In the genomic region with DNA sequence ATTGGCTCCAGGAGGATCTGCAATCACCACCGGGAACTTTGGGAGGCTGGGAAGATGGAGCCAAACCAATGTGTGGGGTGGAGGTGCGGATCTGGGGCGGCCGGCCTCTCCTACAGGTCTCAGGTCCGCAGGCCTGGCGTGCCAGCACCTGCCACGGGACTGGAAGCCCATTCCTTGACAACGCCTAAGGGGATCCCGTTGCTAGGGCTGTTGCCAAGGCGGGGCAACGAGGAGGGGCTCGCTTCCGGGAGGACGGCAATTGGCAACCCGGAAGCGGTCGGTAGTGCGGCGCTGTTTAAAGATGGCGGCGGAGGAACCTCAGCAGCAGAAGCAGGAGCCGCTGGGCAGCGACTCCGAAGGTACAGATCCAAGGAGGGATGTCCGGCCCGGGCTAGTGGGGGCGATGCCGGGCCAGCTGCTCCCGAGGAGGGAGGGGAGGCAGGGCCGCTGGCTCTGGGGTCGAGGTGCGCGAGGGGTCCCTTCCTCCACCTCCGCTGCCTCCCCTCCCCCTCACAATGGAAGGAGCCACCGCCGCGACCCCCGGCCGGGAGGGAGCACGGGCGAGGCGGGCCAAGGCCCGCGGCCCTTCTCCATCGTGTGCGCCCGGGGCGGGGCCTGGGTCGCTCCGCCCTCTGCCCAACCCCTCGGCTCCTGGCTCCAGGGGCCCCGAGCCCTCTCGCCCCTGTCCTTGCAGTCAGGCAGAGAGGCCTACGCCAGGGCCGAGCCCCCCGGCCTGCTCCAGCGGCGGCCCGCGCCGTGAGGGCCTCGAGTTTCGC, we compare ENCODE assay signal across 8 cellular contexts. TPM values are rescaled to one million over a fixed set of nuclear protein-coding genes. Genes with fewer than 3 reads are reported as not detected.
DNase-seq lines count a peak whose midpoint lies in the region; ATAC-seq and TF ChIP-seq lines count a peak whose summit lies in the region.

A gene with protein sequence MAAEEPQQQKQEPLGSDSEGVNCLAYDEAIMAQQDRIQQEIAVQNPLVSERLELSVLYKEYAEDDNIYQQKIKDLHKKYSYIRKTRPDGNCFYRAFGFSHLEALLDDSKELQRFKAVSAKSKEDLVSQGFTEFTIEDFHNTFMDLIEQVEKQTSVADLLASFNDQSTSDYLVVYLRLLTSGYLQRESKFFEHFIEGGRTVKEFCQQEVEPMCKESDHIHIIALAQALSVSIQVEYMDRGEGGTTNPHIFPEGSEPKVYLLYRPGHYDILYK (plus strand): TSS at position 283 of the 776 bp plus-strand sequence. CDS start 19 bp downstream, at position 302.

- ATAC-seq in GM19035 (IDR thresholded peaks at IDR 0.05; ENCODE audit: unreplicated experiment), result peak; percentile 91
- peak; percentile 70 for ATAC-seq in HG03378 (IDR thresholded peaks at IDR 0.05; ENCODE audit: unreplicated experiment)
- ATAC-seq in activated CD4-positive, alpha-beta T cell treated with anti-CD3 and anti-CD28 coated beads for 36 hours, result peak; percentile 92

- peak within 1 kb of the TSS; percentile 93 for H3K4me3 Mint-ChIP-seq in activated CD4-positive, alpha-beta T cell treated with anti-CD3 and anti-CD28 coated beads for 36 hours

- peaks cover 23% of the 10 kb centered on the region for H3K4me1 Mint-ChIP-seq in activated CD4-positive, alpha-beta T cell treated with anti-CD3 and anti-CD28 coated beads for 36 hours

- no peaks in the 10 kb centered on the region for H3K27me3 Mint-ChIP-seq in activated CD4-positive, alpha-beta T cell treated with anti-CD3 and anti-CD28 coated beads for 36 hours

- peaks cover 23% of the 10 kb centered on the region for H3K36me3 Mint-ChIP-seq in activated CD4-positive, alpha-beta T cell treated with anti-CD3 and anti-CD28 coated beads for 36 hours (ENCODE audit: low read depth)

- POLR2A ChIA-PET in activated CD4-positive, alpha-beta T cell treated with anti-CD3 and anti-CD28 coated beads for 36 hours (lab: Charles Lee), result interaction anchor here (0.9 kb wide), 1 partner anchor 148 kb away, joined by 3 read pairs; a partner anchor contains a TSS

- no peaks in the 10 kb centered on the region for H3K9me3 Mint-ChIP-seq in activated CD4-positive, alpha-beta T cell treated with anti-CD3 and anti-CD28 coated beads for 36 hours (ENCODE audit: low read depth)

- DNase-seq in AG09309 (ENCODE audit: low read depth) (peak; percentile 58), NCI-H510A (lab: John Stamatoyannopoulos, UW) (peak; percentile 89), choroid plexus epithelial cell (ENCODE audit: low read depth) (peak; percentile 89), kidney glomerular epithelial cell (lab: John Stamatoyannopoulos, UW) (peak; percentile 81)
- peak; percentile 94 for DNase-seq in activated CD4-positive, alpha-beta T cell treated with anti-CD3 and anti-CD28 coated beads for 36 hours
- peak; percentile 61 to 72 for DNase-seq in stimulated activated CD4-positive, alpha-beta T cell treated with anti-CD3 and anti-CD28 coated beads, Interleukin-1b, Interleukin-23, amount 100 ng/mL, for 1 hour (ENCODE audit: low read depth in 2 of 2)

- peak within 1 kb of the TSS; percentile 89 for H3K27ac Mint-ChIP-seq in activated CD4-positive, alpha-beta T cell treated with anti-CD3 and anti-CD28 coated beads for 36 hours

- TF ChIP-seq CTCF in AG09309 (IDR thresholded peaks at IDR 0.05; ENCODE audit: control insufficient read depth, insufficient read depth, low read depth, low read length, missing control alignments) (no peak), choroid plexus epithelial cell (conservative IDR thresholded peaks at IDR 0.05; ENCODE audit: low read depth, low read length) (no peak)

- CTCF ChIA-PET in activated CD4-positive, alpha-beta T cell treated with anti-CD3 and anti-CD28 coated beads for 36 hours (lab: Charles Lee), result interaction anchor here (0.8 to 1.1 kb wide), 4 partner anchors 30 to 1363 kb away, joined by 3 to 4 read pairs (median 3); no protein-coding TSS in a partner anchor

- H3K4me3 ChIP-seq in AG09309 (ENCODE audit: control insufficient read depth, low read depth, low read length) (peak within 1 kb of the TSS; percentile 99), choroid plexus epithelial cell (ENCODE audit: low read depth, low read length) (peak within 1 kb of the TSS; percentile 99)

- intact Hi-C loops in activated CD4-positive, alpha-beta T cell treated with anti-CD3 and anti-CD28 coated beads for 36 hours (cut with DNase I, micrococcal nuclease), result loop anchor here (1.0 to 10.0 kb wide), 13 partner anchors 11 to 1106 kb away; a partner anchor contains a TSS

RNA-seq across cellular contexts. Expression of the gene that starts here (rescaled TPM):
- 10 to 100 TPM; 77.4 to 86.1 TPM for total RNA-seq in activated CD4-positive, alpha-beta T cell treated with anti-CD3 and anti-CD28 coated beads for 36 hours

Comparison
In these comparisons a context has a peak if more than half of its experiments do, and no peak if none do; other contexts are left out.
1. Peak in every context shown above with its lines: DNase-seq, ATAC-seq and H3K4me3 ChIP-seq.